ENCODE assay signal across 1 cellular context in genomic region chr2:134183679-134184078, GRCh38.
TF ChIP-seq lines count a peak whose summit lies in the region.

No MANE protein-coding gene starts in this region.

TF ChIP-seq in K562, 482 proteins besides CTCF, POLR2A, EP300 and RAD21:
- no peak for TF ChIP-seq ZNF354B (CRISPR knock-in tag; IDR thresholded peaks at IDR 0.05)
- peak; percentile 18; the same call in 1 of the 2 replicates for TF ChIP-seq C11orf30 (IDR thresholded peaks at IDR 0.05; ENCODE audit: low read depth)
TF ChIP-seq in K562: peak in this region for 1.
